8 cellular contexts compared by ENCODE assay signal in genomic region chr5:102865510-102866314, GRCh38.
A peak's percentile ranks its signal among the peaks of the same experiment; 100 is the strongest.
DNase-seq lines count a peak whose midpoint lies in the region; FAIRE-seq and TF ChIP-seq lines count a peak whose summit lies in the region.

No MANE protein-coding gene starts in this region.

- H3T11ph ChIP-seq in H9 (ENCODE audit: low read length): no peak overlapping the region

- no peak overlapping the region for H3K18ac ChIP-seq in H9 (ENCODE audit: insufficient read length, low read depth, low read length)

- H2BK5ac ChIP-seq in H9 (ENCODE audit: insufficient read length, low read length): no peak overlapping the region

- H3K9me3 Mint-ChIP-seq in H9: no peaks in the 10 kb centered on the region

- no peak overlapping the region for H3K23ac ChIP-seq in H9 (ENCODE audit: insufficient read length, low read depth, low read length)

- H3K27ac ChIP-seq in H9 (ENCODE audit: insufficient read length, low read depth, low read length) (peak overlapping the region; percentile 53), dorsolateral prefrontal cortex (peak overlapping the region in 55 of 59 donors; percentile 4 to 93 (median 72)), liver (ENCODE audit: low read depth in 1 of 2, low read length in 2 of 2) (peak overlapping the region; percentile 23 to 62)

- peaks cover 13% of the 10 kb centered on the region for H3K23me2 ChIP-seq in H9 (ENCODE audit: insufficient read length, low read depth, low read length, poor library complexity, severe bottlenecking)

- peak; percentile 81 for FAIRE-seq in GM12891 (lab: Jason Lieb, UNC)

- H2BK20ac ChIP-seq in H9 (ENCODE audit: low read depth, low read length, poor library complexity, severe bottlenecking): no peak overlapping the region

- peak overlapping the region; percentile 65 to 79 for H3K4me3 Mint-ChIP-seq in H9

- H3K9me3 ChIP-seq in H9 (ENCODE audit: control insufficient read depth, low read depth, low read length) (no peaks in the 10 kb centered on the region), MG63 (no peaks in the 10 kb centered on the region), liver (ENCODE audit: control insufficient read depth in 4 of 4, low read length in 3 of 4) (no peaks in the 10 kb centered on the region)

- no peaks in the 10 kb centered on the region for H3K79me1 ChIP-seq in H9 (ENCODE audit: insufficient read depth, low read depth, low read length, poor library complexity, severe bottlenecking)

- no peak overlapping the region for H2BK120ac ChIP-seq in H9 (ENCODE audit: low read depth, low read length, poor library complexity, severe bottlenecking)

- DNase-seq in GM12891 (ENCODE audit: insufficient read length, low spot score): peak; percentile 17
- DNase-seq in H9: peak; percentile 63
- peak; percentile 78 for DNase-seq in MG63
- peak; percentile 34 for DNase-seq in activated CD4-positive, CD25-positive, alpha-beta regulatory T cell treated with anti-CD3 and anti-CD28 coated beads, Interleukin-2, amount 50 U/mL, for 72 hours
- DNase-seq in dorsolateral prefrontal cortex: peak in 8 of 10 donors; percentile 28 to 72 (median 50)
- peak; percentile 67 for DNase-seq in stimulated activated CD4-positive, alpha-beta T cell treated with anti-CD3 and anti-CD28 coated beads, Interleukin-1b, Interleukin-23, amount 100 ng/mL, for 48 hours
- DNase-seq in DMS153 (lab: John Stamatoyannopoulos, UW): no peak

- no peak overlapping the region for H3K4ac ChIP-seq in H9 (ENCODE audit: low read depth, low read length)

- no peak for TF ChIP-seq RAD21 in liver (IDR thresholded peaks at IDR 0.05)

- H2AFZ ChIP-seq in H9 (ENCODE audit: low read length): peak overlapping the region; percentile 22

- peak overlapping the region; percentile 72 for H3K9ac ChIP-seq in H9 (ENCODE audit: extremely low read depth, insufficient read length, low read length)
- H3K9ac ChIP-seq in liver (ENCODE audit: low read depth in 1 of 2, low read length in 2 of 2): peak overlapping the region; percentile 23 to 74

- TF ChIP-seq CTCF in H9 (conservative IDR thresholded peaks at IDR 0.05) (no peak), dorsolateral prefrontal cortex (IDR thresholded peaks at IDR 0.05 in 54 of 56, conservative IDR thresholded peaks at IDR 0.05 in 2 of 56; ENCODE audit: low read depth in 1 of 56, partially characterized antibody in 56 of 56) (peak in 3 of 56 donors; percentile 10 to 21 (median 10)), liver (IDR thresholded peaks at IDR 0.05; ENCODE audit: low read depth, low read length, missing input control) (no peak)

- H4K5ac ChIP-seq in H9 (ENCODE audit: insufficient read length, low read depth, low read length): no peak overlapping the region

- H3K4me2 ChIP-seq in H9 (ENCODE audit: insufficient read depth, insufficient read length, low read length): peak overlapping the region; percentile 61

- peaks cover 34 to 37% of the 10 kb centered on the region in 2 experiments for H3K4me1 Mint-ChIP-seq in H9

- no peaks in the 10 kb centered on the region for H3K27me3 Mint-ChIP-seq in H9 (ENCODE audit: low read depth)

- no CpG with 5 or more reads among the region's 57 CpGs for WGBS in H9 (ENCODE audit: extremely low coverage, insufficient read length, low lambda C conversion rate)
- 3% methylated on average over 57 of the region's 57 CpGs for WGBS in liver

- H3K36me3 Mint-ChIP-seq in H9 (ENCODE audit: insufficient read depth in 1 of 3, low read depth in 3 of 3): peaks cover 0 to 5% (median 0%) of the 10 kb centered on the region in 3 experiments; a peak in 1 of 7 replicates

- H2BK15ac ChIP-seq in H9 (ENCODE audit: low read depth, low read length): no peak overlapping the region

- no peak overlapping the region for H4K8ac ChIP-seq in H9 (replicated peaks; ENCODE audit: insufficient read length, low read depth, low read length)

- no peaks in the 10 kb centered on the region for H3K79me2 ChIP-seq in H9 (ENCODE audit: insufficient read depth, low read length)

- H3K27me3 ChIP-seq in H9 (ENCODE audit: insufficient read depth, low read length) (no peaks in the 10 kb centered on the region; the same call in 1 of the 2 replicates), MG63 (no peaks in the 10 kb centered on the region), dorsolateral prefrontal cortex (no peaks in the 10 kb centered on the region), liver (ENCODE audit: control insufficient read depth in 4 of 4, insufficient read depth in 4 of 4, low read length in 3 of 4) (no peaks in the 10 kb centered on the region)

- peak overlapping the region; percentile 52; the same call in 1 of the 2 replicates for H3K14ac ChIP-seq in H9 (ENCODE audit: insufficient read depth, low read length)

- TF ChIP-seq POLR2A in GM12891 (IDR thresholded peaks at IDR 0.05; ENCODE audit: low read depth, low read length): peak; percentile 61; the same call in 1 of the 2 replicates

- intact Hi-C loops in dorsolateral prefrontal cortex (cut with DNase I): loop anchor here in 1 of 2 donors (10.0 kb wide), 1 partner anchor 111 kb away; the partner anchor contains the start of gene PAM

- no peak overlapping the region for H3K56ac ChIP-seq in H9 (ENCODE audit: insufficient read length, low read depth, low read length)

- no peak overlapping the region for H2AK5ac ChIP-seq in H9 (ENCODE audit: insufficient read length, low read length)

- H4K20me1 ChIP-seq in H9 (ENCODE audit: control insufficient read depth, insufficient read depth, insufficient read length): no peaks in the 10 kb centered on the region

- no peaks in the 10 kb centered on the region for H3K36me3 ChIP-seq in MG63
- H3K36me3 ChIP-seq in liver (ENCODE audit: control insufficient read depth in 4 of 4, insufficient read depth in 3 of 4, low read depth in 1 of 4, low read length in 3 of 4): no peaks in the 10 kb centered on the region

- H2BK12ac ChIP-seq in H9 (ENCODE audit: insufficient read length, low read depth, low read length): no peak overlapping the region

- H3K4me1 ChIP-seq in H9 (ENCODE audit: insufficient read depth, low read length) (peaks cover 3% of the 10 kb centered on the region; the same call in 1 of the 2 replicates), liver (ENCODE audit: control insufficient read depth in 4 of 4, insufficient read depth in 4 of 4, low read length in 3 of 4) (peaks cover 0 to 11% (median 4%) of the 10 kb centered on the region in 4 donors)

- H4K91ac ChIP-seq in H9 (ENCODE audit: insufficient read length, low read depth, low read length): no peak overlapping the region

- peak overlapping the region; percentile 93 to 98 (median 95) for H3K27ac Mint-ChIP-seq in H9

- peak overlapping the region; percentile 62 for H3K4me3 ChIP-seq in MG63
- peak overlapping the region; percentile 45 to 81 (median 69) for H3K4me3 ChIP-seq in dorsolateral prefrontal cortex
- H3K4me3 ChIP-seq in liver (ENCODE audit: low read depth in 1 of 3, low read length in 3 of 3): peak overlapping the region; percentile 52 to 73 (median 59)

TF ChIP-seq in GM12891, 5 proteins besides CTCF, POLR2A, EP300 and RAD21:
- TF ChIP-seq TAF1 (IDR thresholded peaks at IDR 0.05; ENCODE audit: low read depth, low read length) (no peak), POLR2AphosphoS5 (IDR thresholded peaks at IDR 0.05; ENCODE audit: low read depth, low read length) (peak; percentile 62)

TF ChIP-seq in liver, 16 proteins besides CTCF, POLR2A, EP300 and RAD21:
- TF ChIP-seq, protein P1, sequence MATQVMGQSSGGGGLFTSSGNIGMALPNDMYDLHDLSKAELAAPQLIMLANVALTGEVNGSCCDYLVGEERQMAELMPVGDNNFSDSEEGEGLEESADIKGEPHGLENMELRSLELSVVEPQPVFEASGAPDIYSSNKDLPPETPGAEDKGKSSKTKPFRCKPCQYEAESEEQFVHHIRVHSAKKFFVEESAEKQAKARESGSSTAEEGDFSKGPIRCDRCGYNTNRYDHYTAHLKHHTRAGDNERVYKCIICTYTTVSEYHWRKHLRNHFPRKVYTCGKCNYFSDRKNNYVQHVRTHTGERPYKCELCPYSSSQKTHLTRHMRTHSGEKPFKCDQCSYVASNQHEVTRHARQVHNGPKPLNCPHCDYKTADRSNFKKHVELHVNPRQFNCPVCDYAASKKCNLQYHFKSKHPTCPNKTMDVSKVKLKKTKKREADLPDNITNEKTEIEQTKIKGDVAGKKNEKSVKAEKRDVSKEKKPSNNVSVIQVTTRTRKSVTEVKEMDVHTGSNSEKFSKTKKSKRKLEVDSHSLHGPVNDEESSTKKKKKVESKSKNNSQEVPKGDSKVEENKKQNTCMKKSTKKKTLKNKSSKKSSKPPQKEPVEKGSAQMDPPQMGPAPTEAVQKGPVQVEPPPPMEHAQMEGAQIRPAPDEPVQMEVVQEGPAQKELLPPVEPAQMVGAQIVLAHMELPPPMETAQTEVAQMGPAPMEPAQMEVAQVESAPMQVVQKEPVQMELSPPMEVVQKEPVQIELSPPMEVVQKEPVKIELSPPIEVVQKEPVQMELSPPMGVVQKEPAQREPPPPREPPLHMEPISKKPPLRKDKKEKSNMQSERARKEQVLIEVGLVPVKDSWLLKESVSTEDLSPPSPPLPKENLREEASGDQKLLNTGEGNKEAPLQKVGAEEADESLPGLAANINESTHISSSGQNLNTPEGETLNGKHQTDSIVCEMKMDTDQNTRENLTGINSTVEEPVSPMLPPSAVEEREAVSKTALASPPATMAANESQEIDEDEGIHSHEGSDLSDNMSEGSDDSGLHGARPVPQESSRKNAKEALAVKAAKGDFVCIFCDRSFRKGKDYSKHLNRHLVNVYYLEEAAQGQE (IDR thresholded peaks at IDR 0.05): no peak
- TF ChIP-seq TAF1 (conservative IDR thresholded peaks at IDR 0.05) (no peak), SP1 (IDR thresholded peaks at IDR 0.05) (no peak), HNF4A (conservative IDR thresholded peaks at IDR 0.05) (no peak), GABPA (IDR thresholded peaks at IDR 0.05 in 1 of 2, conservative IDR thresholded peaks at IDR 0.05 in 1 of 2) (no peak), RXRA (IDR thresholded peaks at IDR 0.05) (no peak)
- TF ChIP-seq, protein P2, sequence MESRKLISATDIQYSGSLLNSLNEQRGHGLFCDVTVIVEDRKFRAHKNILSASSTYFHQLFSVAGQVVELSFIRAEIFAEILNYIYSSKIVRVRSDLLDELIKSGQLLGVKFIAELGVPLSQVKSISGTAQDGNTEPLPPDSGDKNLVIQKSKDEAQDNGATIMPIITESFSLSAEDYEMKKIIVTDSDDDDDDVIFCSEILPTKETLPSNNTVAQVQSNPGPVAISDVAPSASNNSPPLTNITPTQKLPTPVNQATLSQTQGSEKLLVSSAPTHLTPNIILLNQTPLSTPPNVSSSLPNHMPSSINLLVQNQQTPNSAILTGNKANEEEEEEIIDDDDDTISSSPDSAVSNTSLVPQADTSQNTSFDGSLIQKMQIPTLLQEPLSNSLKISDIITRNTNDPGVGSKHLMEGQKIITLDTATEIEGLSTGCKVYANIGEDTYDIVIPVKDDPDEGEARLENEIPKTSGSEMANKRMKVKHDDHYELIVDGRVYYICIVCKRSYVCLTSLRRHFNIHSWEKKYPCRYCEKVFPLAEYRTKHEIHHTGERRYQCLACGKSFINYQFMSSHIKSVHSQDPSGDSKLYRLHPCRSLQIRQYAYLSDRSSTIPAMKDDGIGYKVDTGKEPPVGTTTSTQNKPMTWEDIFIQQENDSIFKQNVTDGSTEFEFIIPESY (IDR thresholded peaks at IDR 0.05): no peak
